26 cellular contexts compared by ENCODE assay signal in the genomic region with DNA sequence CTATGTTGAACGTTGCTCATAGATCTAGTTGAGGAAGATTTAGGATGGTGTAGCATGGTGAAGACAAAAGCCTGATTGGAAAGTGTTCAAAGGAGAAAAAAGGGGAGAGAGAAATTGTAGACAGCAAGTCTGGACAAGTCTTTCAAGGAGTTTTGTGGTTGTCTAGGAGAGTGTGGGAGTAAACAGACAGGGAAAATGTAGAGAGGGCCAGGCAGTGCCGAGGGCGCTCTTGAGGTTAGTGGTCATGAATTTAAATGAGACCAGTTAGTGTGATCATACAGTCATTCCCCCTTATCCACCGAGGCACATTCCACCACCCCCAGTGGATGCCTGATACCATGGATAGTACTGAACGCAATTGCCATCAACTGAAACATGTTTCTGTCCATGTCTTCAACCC. TPM values are rescaled to one million over a fixed set of nuclear protein-coding genes. Genes with fewer than 3 reads are reported as not detected.
DNase-seq lines count a peak whose midpoint lies in the region; FAIRE-seq and TF ChIP-seq lines count a peak whose summit lies in the region.
"Had no signal": no experiment of that assay in that cellular context is flagged by ENCODE, and none has a peak within 500 bp of the region (broad histone marks: within the 10 kb centered on the region; RNA-seq: fewer than 3 reads in every experiment).

No MANE protein-coding gene starts in this region.

- no peaks in the 10 kb centered on the region for H3K27me3 ChIP-seq in uterus
- H3K27me3 ChIP-seq: BLaER1, thyroid gland had no signal

- DNase-seq in NCI-H2107 treated with DMSO at 0.1 percent for 48 hours (lab: John Stamatoyannopoulos, UW; ENCODE audit: unreplicated experiment) = peak; percentile 33
- no peak for DNase-seq in NCI-H2107 (lab: John Stamatoyannopoulos, UW)
- no peak for DNase-seq in caudate nucleus (lab: John Stamatoyannopoulos, UW)
- peak; percentile 32 for DNase-seq in urothelium cell line (ENCODE audit: low spot score)
- no peak for DNase-seq in mucosa of gallbladder (ENCODE audit: low spot score)
- DNase-seq in activated T-cell treated with anti-CD3 and anti-CD28 coated beads, Interleukin-2, amount 50 U/mL, for 24 hours = no peak
- DNase-seq in uterus = no peak
- DNase-seq: 8988T; activated CD4-positive, alpha-beta T cell treated with anti-CD3 and anti-CD28 coated beads, Interleukin-2, amount 50 U/mL, for 4 hours; activated T-cell treated with anti-CD3 and anti-CD28 coated beads, Interleukin-2, amount 50 U/mL, for 1 hour; DMS 273 treated with DMSO at 0.1 percent for 48 hours; mesendoderm; MM.1S; NCI-H1930; NCI-H774; occipital lobe; stimulated activated CD4-positive, alpha-beta T cell treated with anti-CD3 and anti-CD28 coated beads, Interleukin-4, amount 100 ng/mL, for 24 hours; stimulated activated CD8-positive, alpha-beta memory T cell treated with anti-CD3 and anti-CD28 coated beads, Interleukin-4, amount 100 ng/mL, for 48 hours; thyroid gland had no signal

- intact Hi-C loops in uterus (cut with DNase I; ENCODE audit: low total_unique reads) = no loop called here

- no peaks in the 10 kb centered on the region for H3K9me3 Mint-ChIP-seq in activated T-cell treated with anti-CD3 and anti-CD28 coated beads, Interleukin-2, amount 50 U/mL, for 24 hours
- H3K9me3 Mint-ChIP-seq: activated naive CD4-positive, alpha-beta T cell treated with anti-CD3 and anti-CD28 coated beads, Interleukin-2, amount 50 U/mL, for 24 hours had no signal

- H3K4me3 ChIP-seq in mesodermal cell (ENCODE audit: extremely low read depth, insufficient read depth, low read length, poor library complexity, severe bottlenecking) (no peak overlapping the region), uterus (no peak overlapping the region)
- H3K4me3 ChIP-seq: BLaER1, HAP-1, thyroid gland had no signal

- peak overlapping the region; percentile 42 for H3K27ac ChIP-seq in caudate nucleus (ENCODE audit: low read depth, low read length)
- H3K27ac ChIP-seq in mesodermal cell (ENCODE audit: low read depth, low read length, severe bottlenecking) = peak overlapping the region; percentile 64
- no peak overlapping the region for H3K27ac ChIP-seq in uterus
- H3K27ac ChIP-seq: BLaER1, thyroid gland had no signal

- H3K36me3 ChIP-seq in mesodermal cell (ENCODE audit: control insufficient read depth, insufficient read depth, low read length) (no peaks in the 10 kb centered on the region), uterus (no peaks in the 10 kb centered on the region)
- H3K36me3 ChIP-seq: BLaER1, HAP-1, thyroid gland had no signal

- peaks cover 21% of the 10 kb centered on the region for H3K27me3 Mint-ChIP-seq in activated T-cell treated with anti-CD3 and anti-CD28 coated beads, Interleukin-2, amount 50 U/mL, for 24 hours

- TF ChIP-seq CTCF in uterus (IDR thresholded peaks at IDR 0.05) = no peak

- no peaks in the 10 kb centered on the region for H3K4me1 Mint-ChIP-seq in activated T-cell treated with anti-CD3 and anti-CD28 coated beads, Interleukin-2, amount 50 U/mL, for 24 hours (ENCODE audit: low read depth)
- H3K4me1 Mint-ChIP-seq: activated naive CD4-positive, alpha-beta T cell treated with anti-CD3 and anti-CD28 coated beads, Interleukin-2, amount 50 U/mL, for 24 hours had no signal

- H3K27ac Mint-ChIP-seq in activated T-cell treated with anti-CD3 and anti-CD28 coated beads, Interleukin-2, amount 50 U/mL, for 24 hours = no peak overlapping the region
- H3K27ac Mint-ChIP-seq: activated naive CD4-positive, alpha-beta T cell treated with anti-CD3 and anti-CD28 coated beads, Interleukin-2, amount 50 U/mL, for 24 hours had no signal

- no peak overlapping the region for H3K4me3 Mint-ChIP-seq in activated T-cell treated with anti-CD3 and anti-CD28 coated beads, Interleukin-2, amount 50 U/mL, for 24 hours
- H3K4me3 Mint-ChIP-seq: activated naive CD4-positive, alpha-beta T cell treated with anti-CD3 and anti-CD28 coated beads, Interleukin-2, amount 50 U/mL, for 24 hours had no signal

- WGBS in mesodermal cell (ENCODE audit: insufficient coverage in 2 of 2), 2 experiments = 90 to 92% methylated on average over 3 of the region's 5 CpGs

- H3K9me3 ChIP-seq in mesodermal cell (ENCODE audit: control insufficient read depth, low read length) (no peaks in the 10 kb centered on the region), uterus (no peaks in the 10 kb centered on the region)
- H3K9me3 ChIP-seq: BLaER1, HAP-1, thyroid gland had no signal

- TF ChIP-seq POLR2A in uterus (IDR thresholded peaks at IDR 0.05) = no peak

- H3K36me3 Mint-ChIP-seq in activated T-cell treated with anti-CD3 and anti-CD28 coated beads, Interleukin-2, amount 50 U/mL, for 24 hours (ENCODE audit: low read depth) = no peaks in the 10 kb centered on the region
- H3K36me3 Mint-ChIP-seq: activated naive CD4-positive, alpha-beta T cell treated with anti-CD3 and anti-CD28 coated beads, Interleukin-2, amount 50 U/mL, for 24 hours had no signal

- peaks cover 27% of the 10 kb centered on the region for H3K4me1 ChIP-seq in mesodermal cell (ENCODE audit: control insufficient read depth, insufficient read depth, low read length, poor library complexity, severe bottlenecking)
- peaks cover 0 to 6% of the 10 kb centered on the region in 2 donors for H3K4me1 ChIP-seq in uterus

- no peak for FAIRE-seq in urothelium cell line (lab: Jason Lieb, UNC)
- FAIRE-seq: endometrium, frontal cortex, TTC549 had no signal

RNA-seq across cellular contexts. Expression of a gene that starts 18.5 kb away (rescaled TPM):
- 20.6 TPM for polyA plus RNA-seq in mesodermal cell (2013, experiment 1 of 2)
- 14.4 TPM for polyA plus RNA-seq in mesodermal cell (2013, experiment 2 of 2)
- 5.0 TPM for total RNA-seq in mucosa of gallbladder
- 10 to 100 TPM in 2 of 4 donors, 1 to 10 TPM in 2; 1.8 to 29.4 (median 7.0) TPM for total RNA-seq in uterus

Comparison
In these comparisons a context has a peak if more than half of its experiments do, and no peak if none do; other contexts are left out.
1. DNase-seq: peak in NCI-H2107 treated with DMSO at 0.1 percent for 48 hours (single experiment) and urothelium cell line (single experiment); none in NCI-H2107 (single experiment), caudate nucleus (0 of 61), mucosa of gallbladder (single experiment), activated T-cell treated with anti-CD3 and anti-CD28 coated beads, Interleukin-2, amount 50 U/mL, for 24 hours (single experiment) and uterus (0 of 2).
2. H3K27ac ChIP-seq: peak in caudate nucleus (single experiment) and mesodermal cell (single experiment); none in uterus (0 of 2).